Comparison of ENCODE assay signal across 24 cellular contexts in genomic region chr5:171121638-171122037, GRCh38.
"Had no signal": no experiment of that assay in that cellular context is flagged by ENCODE, and none has a peak within 500 bp of the region (broad histone marks: within the 10 kb centered on the region; RNA-seq: fewer than 3 reads in every experiment).

No MANE protein-coding gene starts in this region.

- H3K27ac ChIP-seq: hepatocyte, left lung, lower lobe of right lung, pancreas, psoas muscle, right atrium auricular region, right lobe of liver, tibial nerve, uterus had no signal

- H3K27ac Mint-ChIP-seq: naive thymus-derived CD8-positive, alpha-beta T cell; nephron; stimulated activated memory B cell treated with anti-CD40 and anti-IgM and Interleukin-4, amounts not matched to agents 10 μg/mL and 1 μg/mL and 100 μg/mL, for 72 hours; stimulated activated naive CD8-positive, alpha-beta T cell treated with anti-CD3 and anti-CD28 coated beads, Interleukin-15, amount 100 ng/mL, for 72 hours; type B pancreatic cell had no signal

- H3K9me3 ChIP-seq: pancreas, psoas muscle, right atrium auricular region, right lobe of liver, uterus had no signal

- H3K27me3 Mint-ChIP-seq: type B pancreatic cell had no signal

- H3K36me3 ChIP-seq: left lung, lower lobe of right lung, pancreas, right atrium auricular region, right lobe of liver, tibial nerve, uterus had no signal

- H3K79me2 ChIP-seq: hepatocyte had no signal

- H3K36me3 Mint-ChIP-seq: stimulated activated memory B cell treated with anti-CD40 and anti-IgM and Interleukin-4, amounts not matched to agents 10 μg/mL and 1 μg/mL and 100 μg/mL, for 72 hours had no signal

- H3K4me2 ChIP-seq: hepatocyte, smooth muscle cell had no signal

- ATAC-seq: left lung; naive thymus-derived CD8-positive, alpha-beta T cell; psoas muscle; right lobe of liver; stimulated activated memory B cell treated with anti-CD40 and anti-IgM and Interleukin-4, amounts not matched to agents 10 μg/mL and 1 μg/mL and 100 μg/mL, for 72 hours; stimulated activated naive CD8-positive, alpha-beta T cell treated with anti-CD3 and anti-CD28 coated beads, Interleukin-15, amount 100 ng/mL, for 72 hours had no signal

- H3K4me1 Mint-ChIP-seq: naive thymus-derived CD8-positive, alpha-beta T cell; nephron; neural crest cell; stimulated activated memory B cell treated with anti-CD40 and anti-IgM and Interleukin-4, amounts not matched to agents 10 μg/mL and 1 μg/mL and 100 μg/mL, for 72 hours had no signal

- H3K4me3 ChIP-seq: hepatocyte, left lung, lower lobe of right lung, pancreas, psoas muscle, right atrium auricular region, right lobe of liver, smooth muscle cell, tibial nerve, uterus had no signal

- H2AFZ ChIP-seq: hepatocyte had no signal

- H3K4me1 ChIP-seq: left lung, lower lobe of right lung, pancreas, psoas muscle, right atrium auricular region, right lobe of liver, tibial nerve, uterus had no signal

- H3K4me3 Mint-ChIP-seq: naive thymus-derived CD8-positive, alpha-beta T cell; nephron; neural crest cell; stimulated activated memory B cell treated with anti-CD40 and anti-IgM and Interleukin-4, amounts not matched to agents 10 μg/mL and 1 μg/mL and 100 μg/mL, for 72 hours; stimulated activated naive CD8-positive, alpha-beta T cell treated with anti-CD3 and anti-CD28 coated beads, Interleukin-15, amount 100 ng/mL, for 72 hours; type B pancreatic cell had no signal

- H3K27me3 ChIP-seq: hepatocyte, left lung, pancreas, right atrium auricular region, right lobe of liver, tibial nerve, uterus had no signal

- DNase-seq: islet precursor cell; kidney glomerular epithelial cell; lower lobe of right lung; mammary epithelial cell; naive thymus-derived CD8-positive, alpha-beta T cell; psoas muscle; stimulated activated CD4-positive, alpha-beta T cell treated with anti-CD3 and anti-CD28 coated beads, Interleukin-1b, Interleukin-23, amount 100 ng/mL, for 48 hours; stimulated activated CD4-positive, alpha-beta T cell treated with anti-CD3 and anti-CD28 coated beads, Interleukin-2, amount 100 ng/mL, for 48 hours; stimulated activated CD4-positive, alpha-beta T cell treated with anti-CD3 and anti-CD28 coated beads, Interleukin-4, amount 100 ng/mL, for 4 hours; stimulated activated CD8-positive, alpha-beta memory T cell treated with anti-CD3 and anti-CD28 coated beads, Interleukin-4, amount 100 ng/mL, for 48 hours; stimulated activated naive CD4-positive, alpha-beta T cell treated with Interleukin-2 at 50 U/mL for 16 hours; stimulated activated naive CD8-positive, alpha-beta T cell treated with anti-CD3 and anti-CD28 coated beads, Interleukin-15, amount 100 ng/mL, for 72 hours; uterus had no signal
